Comparison of ENCODE assay signal across 21 cellular contexts in genomic region chr6:138959521-138959920, GRCh38.
"Had no signal": no experiment of that assay in that cellular context is flagged by ENCODE, and none has a peak within 500 bp of the region (broad histone marks: within the 10 kb centered on the region; RNA-seq: fewer than 3 reads in every experiment).

No MANE protein-coding gene starts in this region.

- H3K27ac ChIP-seq: brain microvascular endothelial cell had no signal

- DNase-seq: activated CD4-positive, alpha-beta T cell treated with anti-CD3 and anti-CD28 coated beads, Interleukin-2, amount 10 ng/mL, durations not matched to agents 24 days and 14 days; activated CD4-positive, alpha-beta T cell treated with anti-CD3 and anti-CD28 coated beads, Interleukin-2, amount 50 U/mL, for 48 hours; activated CD4-positive, CD25-positive, alpha-beta regulatory T cell treated with anti-CD3 and anti-CD28 coated beads, Interleukin-2, amount 50 U/mL, for 72 hours; activated CD8-positive, alpha-beta memory T cell treated with anti-CD3 and anti-CD28 coated beads for 24 hours; activated gamma-delta T cell treated with Interleukin-2 at 50 U/mL for 16 hours; activated naive CD4-positive, alpha-beta T cell treated with anti-CD3 and anti-CD28 coated beads, Interleukin-2, amount 10 ng/mL, durations not matched to agents 7 days and 5 days; activated naive CD8-positive, alpha-beta T cell treated with anti-CD3 and anti-CD28 coated beads for 36 hours; activated T-cell treated with anti-CD3 and anti-CD28 coated beads, Interleukin-2, amount 50 U/mL, for 48 hours; brain microvascular endothelial cell; caudate nucleus; MM.1S; NCI-H1105; NCI-H1436; NCI-H1694 treated with DMSO at 0.1 percent for 48 hours; NCI-H2029 treated with DMSO at 0.1 percent for 48 hours; NCI-H524; PC-3; SIG-M5; T-helper 17 cell; T-helper 9 cell had no signal

- H3K27me3 ChIP-seq: brain microvascular endothelial cell had no signal

- ATAC-seq: PC-3, T-helper 17 cell, WTC11 had no signal

- H3K36me3 ChIP-seq: brain microvascular endothelial cell had no signal
